ENCODE assay signal across 1 cellular context in the genomic region with DNA sequence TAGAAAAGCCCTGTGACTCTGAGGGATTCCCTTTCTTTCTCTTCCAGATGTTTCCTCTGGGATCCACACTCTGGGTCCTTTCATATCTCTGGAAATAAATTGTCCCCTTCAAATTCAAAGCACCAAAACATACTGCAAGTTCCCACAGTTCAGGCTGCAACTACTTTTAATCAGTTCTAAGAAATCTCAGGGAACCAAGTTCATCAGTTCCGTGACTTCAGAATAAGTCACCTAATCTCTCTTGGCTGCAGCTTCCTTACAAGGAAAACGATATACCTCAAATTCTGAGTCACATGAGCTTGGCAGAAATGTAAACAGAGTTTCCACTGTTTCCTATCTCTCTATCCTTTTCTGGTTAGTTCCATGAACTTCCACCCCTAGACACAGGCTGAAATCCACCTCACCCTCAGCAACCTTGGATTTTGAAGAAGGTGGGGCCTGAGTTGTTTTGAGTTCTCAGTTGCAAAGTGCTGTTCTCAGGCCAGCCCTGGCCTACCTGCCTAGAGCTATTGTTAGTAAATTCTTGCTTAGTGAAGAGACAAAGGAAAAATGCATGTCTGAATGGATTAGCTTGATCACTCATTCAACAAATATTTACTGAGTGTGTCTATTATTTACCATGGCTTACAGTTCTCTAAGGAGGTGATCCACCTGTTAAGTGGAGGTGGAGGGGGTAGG.
A peak's percentile ranks its signal among the peaks of the same experiment; 100 is the strongest.
TF ChIP-seq lines count a peak whose summit lies in the region.

No MANE protein-coding gene starts in this region.

TF ChIP-seq in K562, 482 proteins besides CTCF, POLR2A, EP300 and RAD21 (continued from another document and continues in another):
- TF ChIP-seq MBD1 (CRISPR knock-in tag; IDR thresholded peaks at IDR 0.05): no peak
- TF ChIP-seq BRCA1 (IDR thresholded peaks at IDR 0.05): no peak
- TF ChIP-seq BRCA1 (CRISPR knock-in tag; IDR thresholded peaks at IDR 0.05): no peak
- no peak for TF ChIP-seq CHD7 (IDR thresholded peaks at IDR 0.05; ENCODE audit: low read depth, low read length)
- TF ChIP-seq SRSF3 (IDR thresholded peaks at IDR 0.05; ENCODE audit: insufficient read depth, low read length): no peak
- TF ChIP-seq ZNF165 (CRISPR knock-in tag; IDR thresholded peaks at IDR 0.05; ENCODE audit: borderline replicate concordance): 0 out of 2 replicates have a peak, but pooled peaks have one; percentile 38
- no peak; the same call in 1 of the 2 replicates for TF ChIP-seq GABPA (tag; conservative IDR thresholded peaks at IDR 0.05; ENCODE audit: low read depth)
- peak in 1 of 2 experiments; percentile 84; a peak in 2 of 4 replicates for TF ChIP-seq TBL1XR1 (IDR thresholded peaks at IDR 0.05; ENCODE audit: low read length in 2 of 2)
- no peak for TF ChIP-seq ZNF143 (CRISPR knock-in tag; IDR thresholded peaks at IDR 0.05)
- TF ChIP-seq ADNP (tag; IDR thresholded peaks at IDR 0.05): no peak
- no peak for TF ChIP-seq TEAD2 (tag; IDR thresholded peaks at IDR 0.05)
- TF ChIP-seq, protein P1, sequence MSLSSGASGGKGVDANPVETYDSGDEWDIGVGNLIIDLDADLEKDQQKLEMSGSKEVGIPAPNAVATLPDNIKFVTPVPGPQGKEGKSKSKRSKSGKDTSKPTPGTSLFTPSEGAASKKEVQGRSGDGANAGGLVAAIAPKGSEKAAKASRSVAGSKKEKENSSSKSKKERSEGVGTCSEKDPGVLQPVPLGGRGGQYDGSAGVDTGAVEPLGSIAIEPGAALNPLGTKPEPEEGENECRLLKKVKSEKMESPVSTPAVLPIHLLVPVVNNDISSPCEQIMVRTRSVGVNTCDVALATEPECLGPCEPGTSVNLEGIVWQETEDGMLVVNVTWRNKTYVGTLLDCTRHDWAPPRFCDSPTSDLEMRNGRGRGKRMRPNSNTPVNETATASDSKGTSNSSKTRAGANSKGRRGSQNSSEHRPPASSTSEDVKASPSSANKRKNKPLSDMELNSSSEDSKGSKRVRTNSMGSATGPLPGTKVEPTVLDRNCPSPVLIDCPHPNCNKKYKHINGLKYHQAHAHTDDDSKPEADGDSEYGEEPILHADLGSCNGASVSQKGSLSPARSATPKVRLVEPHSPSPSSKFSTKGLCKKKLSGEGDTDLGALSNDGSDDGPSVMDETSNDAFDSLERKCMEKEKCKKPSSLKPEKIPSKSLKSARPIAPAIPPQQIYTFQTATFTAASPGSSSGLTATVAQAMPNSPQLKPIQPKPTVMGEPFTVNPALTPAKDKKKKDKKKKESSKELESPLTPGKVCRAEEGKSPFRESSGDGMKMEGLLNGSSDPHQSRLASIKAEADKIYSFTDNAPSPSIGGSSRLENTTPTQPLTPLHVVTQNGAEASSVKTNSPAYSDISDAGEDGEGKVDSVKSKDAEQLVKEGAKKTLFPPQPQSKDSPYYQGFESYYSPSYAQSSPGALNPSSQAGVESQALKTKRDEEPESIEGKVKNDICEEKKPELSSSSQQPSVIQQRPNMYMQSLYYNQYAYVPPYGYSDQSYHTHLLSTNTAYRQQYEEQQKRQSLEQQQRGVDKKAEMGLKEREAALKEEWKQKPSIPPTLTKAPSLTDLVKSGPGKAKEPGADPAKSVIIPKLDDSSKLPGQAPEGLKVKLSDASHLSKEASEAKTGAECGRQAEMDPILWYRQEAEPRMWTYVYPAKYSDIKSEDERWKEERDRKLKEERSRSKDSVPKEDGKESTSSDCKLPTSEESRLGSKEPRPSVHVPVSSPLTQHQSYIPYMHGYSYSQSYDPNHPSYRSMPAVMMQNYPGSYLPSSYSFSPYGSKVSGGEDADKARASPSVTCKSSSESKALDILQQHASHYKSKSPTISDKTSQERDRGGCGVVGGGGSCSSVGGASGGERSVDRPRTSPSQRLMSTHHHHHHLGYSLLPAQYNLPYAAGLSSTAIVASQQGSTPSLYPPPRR (CRISPR knock-in tag; IDR thresholded peaks at IDR 0.05; ENCODE audit: borderline replicate concordance): no peak
- TF ChIP-seq NRF1 (conservative IDR thresholded peaks at IDR 0.05 in 1 of 2, IDR thresholded peaks at IDR 0.05 in 1 of 2): 0 out of 4 replicates have a peak, but pooled peaks of 1 of the 2 experiments have one; percentile 28
- no peak for TF ChIP-seq XRCC4 (IDR thresholded peaks at IDR 0.05; ENCODE audit: extremely low read depth, insufficient read depth, insufficient read length)
- TF ChIP-seq ZBTB2 (IDR thresholded peaks at IDR 0.05): no peak
- no peak for TF ChIP-seq CEBPB (tag; IDR thresholded peaks at IDR 0.05)
- no peak for TF ChIP-seq ZNF445 (CRISPR knock-in tag; IDR thresholded peaks at IDR 0.05; ENCODE audit: low read depth)
- no peak for TF ChIP-seq TARDBP (IDR thresholded peaks at IDR 0.05)
- TF ChIP-seq ZNF217 (CRISPR knock-in tag; IDR thresholded peaks at IDR 0.05): no peak
- TF ChIP-seq, protein P2, sequence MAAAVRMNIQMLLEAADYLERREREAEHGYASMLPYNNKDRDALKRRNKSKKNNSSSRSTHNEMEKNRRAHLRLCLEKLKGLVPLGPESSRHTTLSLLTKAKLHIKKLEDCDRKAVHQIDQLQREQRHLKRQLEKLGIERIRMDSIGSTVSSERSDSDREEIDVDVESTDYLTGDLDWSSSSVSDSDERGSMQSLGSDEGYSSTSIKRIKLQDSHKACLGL (CRISPR knock-in tag; IDR thresholded peaks at IDR 0.05; ENCODE audit: borderline replicate concordance, poor library complexity, severe bottlenecking): no peak
- TF ChIP-seq ID3 (CRISPR knock-in tag; IDR thresholded peaks at IDR 0.05): 0 out of 2 replicates have a peak, but pooled peaks have one; percentile 15
- no peak for TF ChIP-seq ID3 (tag; IDR thresholded peaks at IDR 0.05)
- no peak for TF ChIP-seq ZNF311 (CRISPR knock-in tag; IDR thresholded peaks at IDR 0.05)
